Comparison of ENCODE assay signal across 33 cellular contexts in genomic region chr6:32146687-32147086, GRCh38. TPM values are rescaled to one million over a fixed set of nuclear protein-coding genes. Genes with fewer than 3 reads are reported as not detected.
DNase-seq lines count a peak whose midpoint lies in the region; ATAC-seq, FAIRE-seq and TF ChIP-seq lines count a peak whose summit lies in the region.
"Had no signal": no experiment of that assay in that cellular context is flagged by ENCODE, and none has a peak within 500 bp of the region (broad histone marks: within the 10 kb centered on the region; RNA-seq: fewer than 3 reads in every experiment).

No MANE protein-coding gene starts in this region.

- H2AFZ ChIP-seq in K562 (ENCODE audit: low read depth, low read length), result no peak overlapping the region

- no peaks in the 10 kb centered on the region for H3K27me3 Mint-ChIP-seq in Caco-2 (ENCODE audit: insufficient read depth, unreplicated experiment)
- H3K27me3 Mint-ChIP-seq in mesothelial cell of epicardium (ENCODE audit: low read depth), result peaks cover 5% of the 10 kb centered on the region

- TF ChIP-seq POLR2A in K562 (conservative IDR thresholded peaks at IDR 0.05) (no peak), testis (IDR thresholded peaks at IDR 0.05) (no peak)

- TF ChIP-seq CTCF in Caco-2 (IDR thresholded peaks at IDR 0.05; ENCODE audit: insufficient read depth in 1 of 2, low read depth in 1 of 2, low read length in 1 of 2, severe bottlenecking in 1 of 2, unreplicated experiment in 1 of 2) (no peak), K562 (IDR thresholded peaks at IDR 0.05 in 2 of 3, conservative IDR thresholded peaks at IDR 0.05 in 1 of 3; ENCODE audit: insufficient read depth in 2 of 3, low read depth in 1 of 3, low read length in 3 of 3) (no peak), mesothelial cell of epicardium (IDR thresholded peaks at IDR 0.05; ENCODE audit: unreplicated experiment) (no peak), testis (IDR thresholded peaks at IDR 0.05) (no peak)

- H3K9me3 Mint-ChIP-seq in Caco-2 (ENCODE audit: unreplicated experiment) (no peaks in the 10 kb centered on the region), mesothelial cell of epicardium (no peaks in the 10 kb centered on the region)
- H3K9me3 Mint-ChIP-seq: activated T-cell treated with anti-CD3 and anti-CD28 coated beads, Interleukin-2, amount 50 U/mL, for 72 hours; CD8-positive, alpha-beta T cell; dendritic cell treated with granulocyte-macrophage colony-stimulating factor and Interleukin-4, amounts not matched to agents 40 ng/mL and 50 ng/mL, for 4 days; naive thymus-derived CD8-positive, alpha-beta T cell; T-cell had no signal

- WGBS in K562 (ENCODE audit: insufficient coverage, low coverage, missing lambda C conversion rate), result 15% methylated on average over 4 of the region's 4 CpGs
- WGBS in testis, 2 donors, result 44 to 57% methylated on average over 4 of the region's 4 CpGs

- no peaks in the 10 kb centered on the region for H3K9me1 ChIP-seq in K562 (ENCODE audit: control insufficient read depth, insufficient read depth, low read length)

- H3K4me1 Mint-ChIP-seq in Caco-2 (ENCODE audit: low read depth, unreplicated experiment), result peaks cover 31% of the 10 kb centered on the region
- H3K4me1 Mint-ChIP-seq in mesothelial cell of epicardium, result peaks cover 30% of the 10 kb centered on the region

- H3K9ac ChIP-seq in K562 (ENCODE audit: insufficient read depth in 1 of 2, low read depth in 2 of 2, low read length in 2 of 2), result no peak overlapping the region

- H3K9me3 ChIP-seq in Caco-2 (no peaks in the 10 kb centered on the region), K562 (replicated peaks; ENCODE audit: control insufficient read depth, insufficient read depth, low read depth, low read length) (no peaks in the 10 kb centered on the region), testis (no peaks in the 10 kb centered on the region)
- H3K9me3 ChIP-seq: BE2C, esophagus muscularis mucosa, right atrium auricular region, SJSA1, thoracic aorta, uterus had no signal

- H3K4me1 ChIP-seq in Caco-2 (peaks cover 56% of the 10 kb centered on the region), K562 (replicated peaks in 1 of 2; ENCODE audit: control insufficient read depth in 2 of 2, insufficient read depth in 2 of 2, low read length in 2 of 2) (peaks cover 9 to 23% of the 10 kb centered on the region in 2 experiments), testis (peaks cover 4% of the 10 kb centered on the region)
- H3K4me1 ChIP-seq: BE2C, SJSA1, uterus had no signal

- no peak overlapping the region for H3K27ac ChIP-seq in K562 (ENCODE audit: extremely low read depth, low read depth, low read length)
- H3K27ac ChIP-seq in testis, result no peak overlapping the region
- H3K27ac ChIP-seq: esophagus muscularis mucosa, right atrium auricular region, SJSA1, thoracic aorta, uterus had no signal

- H3K4me3 ChIP-seq in Caco-2 (ENCODE audit: low read depth, low read length) (no peak overlapping the region), H7 (ENCODE audit: insufficient read depth, low read depth, low read length) (no peak overlapping the region), K562 (no peak overlapping the region), testis (no peak overlapping the region)
- H3K4me3 ChIP-seq: esophagus muscularis mucosa, right atrium auricular region, SJSA1, thoracic aorta, uterus had no signal

- peaks cover 7% of the 10 kb centered on the region for H3K36me3 Mint-ChIP-seq in Caco-2 (ENCODE audit: insufficient read depth, unreplicated experiment)
- H3K36me3 Mint-ChIP-seq in mesothelial cell of epicardium, result peaks cover 3% of the 10 kb centered on the region
- H3K36me3 Mint-ChIP-seq: CD8-positive, alpha-beta T cell; T-cell had no signal

- H3K27me3 ChIP-seq in Caco-2 (replicated peaks; ENCODE audit: control insufficient read depth, insufficient read depth, low read length), result no peaks in the 10 kb centered on the region
- peaks cover 34% of the 10 kb centered on the region for H3K27me3 ChIP-seq in H7 (ENCODE audit: control insufficient read depth, insufficient read depth, low read length)
- no peaks in the 10 kb centered on the region for H3K27me3 ChIP-seq in K562 (ENCODE audit: control insufficient read depth in 2 of 2, insufficient read depth in 2 of 2, low read length in 2 of 2)
- no peaks in the 10 kb centered on the region for H3K27me3 ChIP-seq in testis
- H3K27me3 ChIP-seq: BE2C, esophagus muscularis mucosa, right atrium auricular region, uterus had no signal

- DNase-seq in Caco-2 (no peak), H7 (peak; percentile 43), K562 (ENCODE audit: extremely low read depth in 1 of 4, low spot score in 3 of 4) (no peak), mesothelial cell of epicardium (ENCODE audit: low spot score in 2 of 2, unreplicated experiment in 2 of 2) (no peak), left cardiac atrium (no peak), testis (no peak)
- DNase-seq: activated CD4-positive, alpha-beta T cell treated with anti-CD3 and anti-CD28 coated beads, Interleukin-2, amount 10 ng/mL, durations not matched to agents 7 days and 5 days; activated T-cell treated with anti-CD3 and anti-CD28 coated beads, Interleukin-2, amount 50 U/mL, for 72 hours; BE2C; CD8-positive, alpha-beta T cell; EL; foreskin fibroblast; HCEC 1CT; KBM-7; NCI-H1092 treated with DMSO at 0.1 percent for 48 hours; NCI-H187; NCI-H446 treated with DMSO at 0.1 percent for 48 hours; RPMI8226; stimulated activated CD4-positive, alpha-beta T cell treated with anti-CD3 and anti-CD28 coated beads, Interleukin-2, amount 100 ng/mL, for 24 hours; stimulated activated naive CD8-positive, alpha-beta T cell treated with anti-CD3 and anti-CD28 coated beads, Interleukin-15, Interleukin-2, amounts not matched to agents 100 U/mL and 50 U/mL, for 24 hours; T-cell; uterus; WERI-Rb-1 had no signal

- H3K27ac Mint-ChIP-seq in Caco-2 (ENCODE audit: unreplicated experiment) (peak overlapping the region; percentile 81), mesothelial cell of epicardium (peak overlapping the region; percentile 62)
- H3K27ac Mint-ChIP-seq: activated CD4-positive, alpha-beta T cell treated with anti-CD3 and anti-CD28 coated beads, Interleukin-2, amount 10 ng/mL, durations not matched to agents 7 days and 5 days; activated T-cell treated with anti-CD3 and anti-CD28 coated beads, Interleukin-2, amount 50 U/mL, for 72 hours; CD8-positive, alpha-beta T cell; dendritic cell treated with granulocyte-macrophage colony-stimulating factor and Interleukin-4, amounts not matched to agents 40 ng/mL and 50 ng/mL, for 4 days; T-cell had no signal

- no peak for TF ChIP-seq RAD21 in K562 (CRISPR knock-in tag; conservative IDR thresholded peaks at IDR 0.05 in 1 of 2, IDR thresholded peaks at IDR 0.05 in 1 of 2)

- H4K20me1 ChIP-seq in K562 (replicated peaks; ENCODE audit: control insufficient read depth, insufficient read depth, low read length), result no peaks in the 10 kb centered on the region

- ATAC-seq in K562 (no peak), left cardiac atrium (no peak), GM19324 (IDR thresholded peaks at IDR 0.05; ENCODE audit: low FRiP score, unreplicated experiment) (no peak)
- ATAC-seq: activated T-cell treated with anti-CD3 and anti-CD28 coated beads, Interleukin-2, amount 50 U/mL, for 72 hours; CD8-positive, alpha-beta T cell; naive thymus-derived CD8-positive, alpha-beta T cell; stimulated activated naive CD8-positive, alpha-beta T cell treated with anti-CD3 and anti-CD28 coated beads, Interleukin-15, Interleukin-2, amounts not matched to agents 100 U/mL and 50 U/mL, for 24 hours; T-cell had no signal

- no peak overlapping the region for H3K4me2 ChIP-seq in K562 (ENCODE audit: insufficient read depth, low read length)

- POLR2A ChIA-PET in Caco-2 (lab: Charles Lee), result no interaction called here
- POLR2A ChIA-PET in K562 (lab: Yijun Ruan, JAX), result interaction anchor here (0.9 to 1.6 kb wide), 2 partner anchors 15 to 30 kb away, joined by 3 to 4 read pairs; no protein-coding TSS in a partner anchor

- peak; percentile 79 for FAIRE-seq in K562 (lab: Jason Lieb, UNC)
- FAIRE-seq: GM18507, GM19239 had no signal

- CTCF ChIA-PET in Caco-2 (lab: Charles Lee) (no interaction called here), K562 (lab: Yijun Ruan, JAX; ENCODE audit: low intra/inter-chr PET ratio) (no interaction called here)

- H3K36me3 ChIP-seq in Caco-2 (ENCODE audit: control insufficient read depth, insufficient read depth, low read length), result no peaks in the 10 kb centered on the region
- no peaks in the 10 kb centered on the region for H3K36me3 ChIP-seq in H7 (replicated peaks; ENCODE audit: control insufficient read depth, insufficient read depth, low read length)
- H3K36me3 ChIP-seq in K562 (ENCODE audit: control insufficient read depth, insufficient read depth, low read length), result no peaks in the 10 kb centered on the region
- no peaks in the 10 kb centered on the region for H3K36me3 ChIP-seq in testis (ENCODE audit: low read depth, missing control alignments)
- H3K36me3 ChIP-seq: BE2C, right atrium auricular region, SJSA1, thoracic aorta, uterus had no signal

- in situ Hi-C loops in K562 (cut with MboI), result no loop called here

- TF ChIP-seq EP300 in K562 (IDR thresholded peaks at IDR 0.05; ENCODE audit: low read length), result no peak

- intact Hi-C loops in Caco-2 (cut with micrococcal nuclease; ENCODE audit: unreplicated experiment), result no loop called here
- intact Hi-C loops in K562 (cut with micrococcal nuclease), result no loop called here
- intact Hi-C loops in left cardiac atrium (cut with DNase I), result no loop called here
- intact Hi-C loops in testis (cut with DNase I; ENCODE audit: low total_unique reads), result no loop called here

- BruUV-seq in Caco-2 (replicated peaks; lab: Mats Ljungman, UMichigan) (TSS peak; percentile 67), K562 (replicated peaks; lab: Mats Ljungman, UMichigan) (no TSS peak)

- H3K79me2 ChIP-seq in K562 (ENCODE audit: control insufficient read depth, insufficient read depth, low read length), result no peaks in the 10 kb centered on the region

- H3K4me3 Mint-ChIP-seq in Caco-2 (ENCODE audit: unreplicated experiment), result peak overlapping the region; percentile 61
- no peak overlapping the region for H3K4me3 Mint-ChIP-seq in mesothelial cell of epicardium
- H3K4me3 Mint-ChIP-seq: activated CD4-positive, alpha-beta T cell treated with anti-CD3 and anti-CD28 coated beads, Interleukin-2, amount 10 ng/mL, durations not matched to agents 7 days and 5 days; activated T-cell treated with anti-CD3 and anti-CD28 coated beads, Interleukin-2, amount 50 U/mL, for 72 hours; CD8-positive, alpha-beta T cell; dendritic cell treated with granulocyte-macrophage colony-stimulating factor and Interleukin-4, amounts not matched to agents 40 ng/mL and 50 ng/mL, for 4 days; T-cell had no signal

RNA-seq across cellular contexts. Expression of gene PRRT1, which starts 5.1 kb away (rescaled TPM):
- total RNA-seq in Caco-2 (2022) (2.0 and 3.6 TPM in 2 replicates), K562 (2014; rRNA removed) (0.14 and 0.57 TPM in 2 replicates), K562 (2014; rRNA removed; fragmentation: Illumina TruSeq; extraction: Trizol) (0.16 and 0.29 TPM in 2 replicates), K562 (2015; rRNA removed; fragmentation: Illumina TruSeq; extraction: Trizol) (0.40 and 0.53 TPM in 2 replicates), K562 (2021) (1.9 and 3.0 TPM in 2 replicates), mesothelial cell of epicardium (3.0 to 4.5 TPM (median 3.4 TPM) in 3 replicates), left cardiac atrium (under 1 TPM; 0.77 to 0.97 TPM), testis (1 to 10 TPM; 4.2 to 6.2 TPM)
- 0.14 TPM in 1 of 2 replicates, not detected in the other for total RNA-seq in H7 (2014; rRNA removed; shearing (Covaris generic))
- total RNA-seq in K562 (2011; cell fraction: chromatin; rRNA removed; ENCODE audit: low replicate concordance), result 2.0 and 3.2 TPM in 2 replicates
- total RNA-seq in K562 (2011; cell fraction: nucleolus; rRNA removed), result 0.92 and 1.5 TPM in 2 replicates
- 3.2 and 6.0 TPM in 2 replicates for total RNA-seq in K562 (2011; cell fraction: nucleoplasm; rRNA removed)
- polyA plus RNA-seq in K562 (2011; rRNA removed) (0.50 and 1.1 TPM in 2 replicates), K562 (2014; fragmentation: Illumina TruSeq; extraction: Trizol) (3.3 and 3.5 TPM in 2 replicates), K562 (2014; fragmentation: Nextera tagmentation; extraction: Ambion mirVana) (under 1 TPM; 0.31 to 0.41 TPM), K562 (2014; rRNA removed) (2.1 and 2.8 TPM in 2 replicates), testis (ENCODE audit: insufficient read depth, low read depth, low replicate concordance) (6.1 TPM)
- 1.3 and 2.0 TPM in 2 replicates for polyA plus RNA-seq in K562 (2011; cell fraction: cytosol; rRNA removed)
- 6.7 and 12.8 TPM in 2 replicates for polyA plus RNA-seq in K562 (2011; cell fraction: nucleus; rRNA removed)
- polyA plus RNA-seq in K562 (2012), result 3.9 and 9.0 TPM in 2 replicates
- polyA minus RNA-seq in K562 (2011; rRNA and poly(A)+ RNA removed), result 0.07 and 0.27 TPM in 2 replicates
- 0.48 TPM in 1 of 2 replicates, not detected in the other for polyA minus RNA-seq in K562 (2011; cell fraction: cytosol; rRNA and poly(A)+ RNA removed)
- 0.44 and 0.54 TPM in 2 replicates for polyA minus RNA-seq in K562 (2011; cell fraction: nucleus; rRNA and poly(A)+ RNA removed)
- total RNA-seq: kidney epithelial cell, SJSA1 had no signal

RNA-seq across cellular contexts. Expression of gene PPT2, which starts 7.3 kb away (rescaled TPM):
- total RNA-seq in Caco-2 (2022) (80.8 and 92.5 TPM in 2 replicates), K562 (2014; rRNA removed) (69.9 and 296 TPM in 2 replicates), K562 (2014; rRNA removed; fragmentation: Illumina TruSeq; extraction: Trizol) (42.5 and 43.7 TPM in 2 replicates), K562 (2015; rRNA removed; fragmentation: Illumina TruSeq; extraction: Trizol) (44.1 and 45.6 TPM in 2 replicates), K562 (2021) (83.2 and 83.4 TPM in 2 replicates), mesothelial cell of epicardium (49.3 to 58.6 TPM (median 51.5 TPM) in 3 replicates), left cardiac atrium (10 to 100 TPM; 20.2 to 29.6 TPM), testis (10 to 100 TPM; 33.9 to 92.8 TPM)
- 24.7 and 25.5 TPM in 2 replicates for total RNA-seq in H7 (2014; rRNA removed; shearing (Covaris generic))
- total RNA-seq in K562 (2011; cell fraction: chromatin; rRNA removed; ENCODE audit: low replicate concordance), result 123 and 281 TPM in 2 replicates
- 210 and 218 TPM in 2 replicates for total RNA-seq in K562 (2011; cell fraction: nucleolus; rRNA removed)
- 184 and 227 TPM in 2 replicates for total RNA-seq in K562 (2011; cell fraction: nucleoplasm; rRNA removed)
- polyA plus RNA-seq in K562 (2011; rRNA removed) (75.8 and 76.6 TPM in 2 replicates), K562 (2014; fragmentation: Illumina TruSeq; extraction: Trizol) (92.6 and 98.8 TPM in 2 replicates), K562 (2014; fragmentation: Nextera tagmentation; extraction: Ambion mirVana) (10 to 100 TPM; 27.4 to 41.6 TPM), K562 (2014; rRNA removed) (86.4 and 95.1 TPM in 2 replicates), testis (ENCODE audit: insufficient read depth, low read depth, low replicate concordance) (18.9 TPM)
- 86.3 and 114 TPM in 2 replicates for polyA plus RNA-seq in K562 (2011; cell fraction: cytosol; rRNA removed)
- polyA plus RNA-seq in K562 (2011; cell fraction: nucleus; rRNA removed), result 311 and 473 TPM in 2 replicates
- polyA plus RNA-seq in K562 (2012), result 53.9 and 83.7 TPM in 2 replicates
- 25.0 and 32.8 TPM in 2 replicates for polyA minus RNA-seq in K562 (2011; rRNA and poly(A)+ RNA removed)
- polyA minus RNA-seq in K562 (2011; cell fraction: cytosol; rRNA and poly(A)+ RNA removed), result 31.8 and 46.0 TPM in 2 replicates
- polyA minus RNA-seq in K562 (2011; cell fraction: nucleus; rRNA and poly(A)+ RNA removed), result 44.2 and 45.1 TPM in 2 replicates

RNA-seq across cellular contexts. Expression of gene FKBPL, which starts 16.6 kb away (rescaled TPM):
- 8.9 and 9.1 TPM in 2 replicates for total RNA-seq in Caco-2 (2022)
- total RNA-seq in H7 (2014; rRNA removed; shearing (Covaris generic)), result 12.5 and 12.8 TPM in 2 replicates
- 7.3 and 12.0 TPM in 2 replicates for total RNA-seq in K562 (2011; cell fraction: chromatin; rRNA removed; ENCODE audit: low replicate concordance)
- total RNA-seq in K562 (2011; cell fraction: nucleolus; rRNA removed), result 8.4 and 12.0 TPM in 2 replicates
- 7.9 and 8.3 TPM in 2 replicates for total RNA-seq in K562 (2011; cell fraction: nucleoplasm; rRNA removed)
- 18.8 and 24.3 TPM in 2 replicates for total RNA-seq in K562 (2014; rRNA removed)
- total RNA-seq in K562 (2014; rRNA removed; fragmentation: Illumina TruSeq; extraction: Trizol), result 18.7 and 23.5 TPM in 2 replicates
- total RNA-seq in K562 (2015; rRNA removed; fragmentation: Illumina TruSeq; extraction: Trizol), result 23.9 and 26.7 TPM in 2 replicates
- total RNA-seq in K562 (2021), result 21.0 and 22.9 TPM in 2 replicates
- polyA plus RNA-seq in K562 (2011; rRNA removed), result 9.0 and 11.5 TPM in 2 replicates
- polyA plus RNA-seq in K562 (2011; cell fraction: cytosol; rRNA removed), result 7.7 and 12.2 TPM in 2 replicates
- 6.2 and 7.7 TPM in 2 replicates for polyA plus RNA-seq in K562 (2011; cell fraction: nucleus; rRNA removed)
- 14.2 and 18.6 TPM in 2 replicates for polyA plus RNA-seq in K562 (2012)
- polyA plus RNA-seq in K562 (2014; fragmentation: Illumina TruSeq; extraction: Trizol), result 22.2 and 23.3 TPM in 2 replicates
- polyA plus RNA-seq in K562 (2014; fragmentation: Nextera tagmentation; extraction: Ambion mirVana), result 10 to 100 TPM; 18.3 to 31.4 TPM
- 20.1 and 20.6 TPM in 2 replicates for polyA plus RNA-seq in K562 (2014; rRNA removed)
- polyA minus RNA-seq in K562 (2011; rRNA and poly(A)+ RNA removed), result 6.1 and 7.3 TPM in 2 replicates
- polyA minus RNA-seq in K562 (2011; cell fraction: cytosol; rRNA and poly(A)+ RNA removed), result 4.6 and 7.4 TPM in 2 replicates
- 3.9 and 7.9 TPM in 2 replicates for polyA minus RNA-seq in K562 (2011; cell fraction: nucleus; rRNA and poly(A)+ RNA removed)
- 5.4 to 6.0 TPM (median 6.0 TPM) in 3 replicates for total RNA-seq in mesothelial cell of epicardium
- 1 to 10 TPM; 2.6 TPM for total RNA-seq in left cardiac atrium
- total RNA-seq in testis, result 1 to 10 TPM; 7.2 to 9.5 TPM
- polyA plus RNA-seq in testis (ENCODE audit: insufficient read depth, low read depth, low replicate concordance), result 11.6 TPM

RNA-seq across cellular contexts. Expression of gene EGFL8, which starts 17.7 kb away (rescaled TPM):
- total RNA-seq in Caco-2 (2022), result 44.6 and 45.0 TPM in 2 replicates
- 4.3 and 5.9 TPM in 2 replicates for total RNA-seq in H7 (2014; rRNA removed; shearing (Covaris generic))
- 40.9 and 90.2 TPM in 2 replicates for total RNA-seq in K562 (2011; cell fraction: chromatin; rRNA removed; ENCODE audit: low replicate concordance)
- total RNA-seq in K562 (2011; cell fraction: nucleolus; rRNA removed), result 30.7 and 39.2 TPM in 2 replicates
- total RNA-seq in K562 (2011; cell fraction: nucleoplasm; rRNA removed), result 33.1 and 38.9 TPM in 2 replicates
- 14.2 and 20.9 TPM in 2 replicates for total RNA-seq in K562 (2014; rRNA removed)
- total RNA-seq in K562 (2014; rRNA removed; fragmentation: Illumina TruSeq; extraction: Trizol), result 10.0 and 12.1 TPM in 2 replicates
- 13.3 and 15.5 TPM in 2 replicates for total RNA-seq in K562 (2015; rRNA removed; fragmentation: Illumina TruSeq; extraction: Trizol)
- 21.7 and 26.0 TPM in 2 replicates for total RNA-seq in K562 (2021)
- polyA plus RNA-seq in K562 (2011; rRNA removed), result 14.8 and 17.9 TPM in 2 replicates
- 9.3 and 10.7 TPM in 2 replicates for polyA plus RNA-seq in K562 (2011; cell fraction: cytosol; rRNA removed)
- polyA plus RNA-seq in K562 (2011; cell fraction: nucleus; rRNA removed), result 115 and 141 TPM in 2 replicates
- 16.3 and 29.8 TPM in 2 replicates for polyA plus RNA-seq in K562 (2012)
- 19.1 and 26.3 TPM in 2 replicates for polyA plus RNA-seq in K562 (2014; fragmentation: Illumina TruSeq; extraction: Trizol)
- 1 to 10 TPM; 2.2 to 2.8 TPM for polyA plus RNA-seq in K562 (2014; fragmentation: Nextera tagmentation; extraction: Ambion mirVana)
- polyA plus RNA-seq in K562 (2014; rRNA removed), result 39.8 and 47.4 TPM in 2 replicates
- polyA minus RNA-seq in K562 (2011; rRNA and poly(A)+ RNA removed), result 1.7 and 2.6 TPM in 2 replicates
- 1.9 TPM in 1 of 2 replicates, not detected in the other for polyA minus RNA-seq in K562 (2011; cell fraction: cytosol; rRNA and poly(A)+ RNA removed)
- 8.6 and 11.7 TPM in 2 replicates for polyA minus RNA-seq in K562 (2011; cell fraction: nucleus; rRNA and poly(A)+ RNA removed)
- 45.7 to 48.3 TPM (median 45.7 TPM) in 3 replicates for total RNA-seq in mesothelial cell of epicardium
- 1 to 10 TPM; 7.1 to 8.7 TPM for total RNA-seq in left cardiac atrium
- 10 to 100 TPM; 24.3 to 25.7 TPM for total RNA-seq in testis
- 13.9 TPM for polyA plus RNA-seq in testis (ENCODE audit: insufficient read depth, low read depth, low replicate concordance)

RNA-seq across cellular contexts. Expression of gene ATF6B, which starts 18.6 kb away (rescaled TPM):
- total RNA-seq in Caco-2 (2022), result 61.5 and 64.9 TPM in 2 replicates
- total RNA-seq in H7 (2014; rRNA removed; shearing (Covaris generic)), result 25.1 and 26.2 TPM in 2 replicates
- total RNA-seq in K562 (2011; cell fraction: chromatin; rRNA removed; ENCODE audit: low replicate concordance), result 189 and 474 TPM in 2 replicates
- 248 and 265 TPM in 2 replicates for total RNA-seq in K562 (2011; cell fraction: nucleolus; rRNA removed)
- 205 and 216 TPM in 2 replicates for total RNA-seq in K562 (2011; cell fraction: nucleoplasm; rRNA removed)
- total RNA-seq in K562 (2014; rRNA removed), result 22.7 and 25.4 TPM in 2 replicates
- 15.6 and 21.5 TPM in 2 replicates for total RNA-seq in K562 (2014; rRNA removed; fragmentation: Illumina TruSeq; extraction: Trizol)
- 30.5 and 31.7 TPM in 2 replicates for total RNA-seq in K562 (2015; rRNA removed; fragmentation: Illumina TruSeq; extraction: Trizol)
- total RNA-seq in K562 (2021), result 83.6 and 89.7 TPM in 2 replicates
- 46.6 and 83.9 TPM in 2 replicates for polyA plus RNA-seq in K562 (2011; rRNA removed)
- polyA plus RNA-seq in K562 (2011; cell fraction: cytosol; rRNA removed), result 74.9 and 91.7 TPM in 2 replicates
- polyA plus RNA-seq in K562 (2011; cell fraction: nucleus; rRNA removed), result 198 and 250 TPM in 2 replicates
- 138 and 229 TPM in 2 replicates for polyA plus RNA-seq in K562 (2012)
- polyA plus RNA-seq in K562 (2014; fragmentation: Illumina TruSeq; extraction: Trizol), result 128 and 131 TPM in 2 replicates
- polyA plus RNA-seq in K562 (2014; fragmentation: Nextera tagmentation; extraction: Ambion mirVana), result 10 to 100 TPM; 20.7 to 26.1 TPM
- polyA plus RNA-seq in K562 (2014; rRNA removed), result 88.0 and 103 TPM in 2 replicates
- polyA minus RNA-seq in K562 (2011; rRNA and poly(A)+ RNA removed), result 22.1 and 23.6 TPM in 2 replicates
- 34.3 and 45.6 TPM in 2 replicates for polyA minus RNA-seq in K562 (2011; cell fraction: cytosol; rRNA and poly(A)+ RNA removed)
- 42.9 and 68.4 TPM in 2 replicates for polyA minus RNA-seq in K562 (2011; cell fraction: nucleus; rRNA and poly(A)+ RNA removed)
- total RNA-seq in mesothelial cell of epicardium, result 95.8 to 99.8 TPM (median 96.3 TPM) in 3 replicates
- total RNA-seq in left cardiac atrium, result 10 to 100 TPM; 35.4 to 36.2 TPM
- 100 to 1,000 TPM; 120 to 138 TPM for total RNA-seq in testis
- 76.3 TPM for polyA plus RNA-seq in testis (ENCODE audit: insufficient read depth, low read depth, low replicate concordance)
